Comparison of ENCODE assay signal across 18 cellular contexts in genomic region chr7:98296833-98297232, GRCh38.
"Had no signal": no experiment of that assay in that cellular context is flagged by ENCODE, and none has a peak within 500 bp of the region (broad histone marks: within the 10 kb centered on the region; RNA-seq: fewer than 3 reads in every experiment).

No MANE protein-coding gene starts in this region.

- DNase-seq: activated CD4-positive, alpha-beta T cell treated with anti-CD3 and anti-CD28 coated beads, Interleukin-2, amount 10 ng/mL, durations not matched to agents 7 days and 5 days; activated CD8-positive, alpha-beta memory T cell treated with anti-CD3 and anti-CD28 coated beads, Interleukin-2, amount 50 U/mL, for 4 hours; activated effector memory CD4-positive, alpha-beta T cell treated with Interleukin-2 at 50 U/mL for 16 hours; activated naive CD4-positive, alpha-beta T cell treated with anti-CD3 and anti-CD28 coated beads, Interleukin-2, amount 50 U/mL, for 16 hours; activated T-cell treated with anti-CD3 and anti-CD28 coated beads, Interleukin-2, amount 50 U/mL, for 4 hours; cerebellar nuclear complex; cortex of kidney; effector CD4-positive, alpha-beta T cell; left ventricle myocardium superior; naive thymus-derived CD4-positive, alpha-beta T cell; posterior cingulate gyrus; T-cell; T-helper 9 cell; trophoblast cell had no signal

- H3K27ac ChIP-seq: right atrium auricular region had no signal

- H3K27me3 Mint-ChIP-seq: activated CD4-positive, alpha-beta T cell treated with anti-CD3 and anti-CD28 coated beads, Interleukin-2, amount 10 ng/mL, durations not matched to agents 7 days and 5 days; naive thymus-derived CD4-positive, alpha-beta T cell; stimulated activated naive CD8-positive, alpha-beta T cell treated with anti-CD3 and anti-CD28 coated beads, Interleukin-15, Interleukin-2, amounts not matched to agents 100 ng/mL and 50 ng/mL, for 24 hours; T-cell had no signal

- H3K27ac Mint-ChIP-seq: activated CD4-positive, alpha-beta T cell treated with anti-CD3 and anti-CD28 coated beads, Interleukin-2, amount 10 ng/mL, durations not matched to agents 7 days and 5 days; stimulated activated naive CD8-positive, alpha-beta T cell treated with anti-CD3 and anti-CD28 coated beads, Interleukin-15, Interleukin-2, amounts not matched to agents 100 ng/mL and 50 ng/mL, for 24 hours; T-cell had no signal

- H3K27me3 ChIP-seq: right atrium auricular region, vagina had no signal

- H3K9me3 ChIP-seq: right atrium auricular region, vagina had no signal

- H3K36me3 Mint-ChIP-seq: T-cell had no signal

- H3K4me1 Mint-ChIP-seq: activated CD4-positive, alpha-beta T cell treated with anti-CD3 and anti-CD28 coated beads, Interleukin-2, amount 10 ng/mL, durations not matched to agents 7 days and 5 days; T-cell had no signal

- H3K4me3 Mint-ChIP-seq: activated CD4-positive, alpha-beta T cell treated with anti-CD3 and anti-CD28 coated beads, Interleukin-2, amount 10 ng/mL, durations not matched to agents 7 days and 5 days; activated T-cell treated with anti-CD3 and anti-CD28 coated beads, Interleukin-2, amount 50 U/mL, for 4 hours; naive thymus-derived CD4-positive, alpha-beta T cell; stimulated activated naive CD8-positive, alpha-beta T cell treated with anti-CD3 and anti-CD28 coated beads, Interleukin-15, Interleukin-2, amounts not matched to agents 100 ng/mL and 50 ng/mL, for 24 hours; T-cell had no signal

- H3K9me3 Mint-ChIP-seq: activated CD4-positive, alpha-beta T cell treated with anti-CD3 and anti-CD28 coated beads, Interleukin-2, amount 10 ng/mL, durations not matched to agents 7 days and 5 days; activated T-cell treated with anti-CD3 and anti-CD28 coated beads, Interleukin-2, amount 50 U/mL, for 4 hours; naive thymus-derived CD4-positive, alpha-beta T cell; stimulated activated naive CD8-positive, alpha-beta T cell treated with anti-CD3 and anti-CD28 coated beads, Interleukin-15, Interleukin-2, amounts not matched to agents 100 ng/mL and 50 ng/mL, for 24 hours; T-cell had no signal

- ATAC-seq: activated T-cell treated with anti-CD3 and anti-CD28 coated beads, Interleukin-2, amount 50 U/mL, for 4 hours; left ventricle myocardium superior; naive thymus-derived CD4-positive, alpha-beta T cell; T-cell had no signal

- H3K4me3 ChIP-seq: right atrium auricular region, skin epidermis, vagina had no signal
